9 cellular contexts compared by ENCODE assay signal in genomic region chr7:47405921-47406765, GRCh38.
DNase-seq lines count a peak whose midpoint lies in the region; ATAC-seq and TF ChIP-seq lines count a peak whose summit lies in the region.
"Had no signal": no experiment of that assay in that cellular context is flagged by ENCODE, and none has a peak within 500 bp of the region (broad histone marks: within the 10 kb centered on the region; RNA-seq: fewer than 3 reads in every experiment).

No MANE protein-coding gene starts in this region.

- H2BK12ac ChIP-seq in trophoblast cell (ENCODE audit: low read length), result no peak overlapping the region

- H3K27me3 Mint-ChIP-seq in CD14-positive monocyte (ENCODE audit: low read depth in 3 of 3) (peaks cover 0 to 2% (median 0%) of the 10 kb centered on the region in 3 donors), WTC11 (ENCODE audit: low read depth) (no peaks in the 10 kb centered on the region)

- peaks cover 2% of the 10 kb centered on the region for H3K79me2 ChIP-seq in trophoblast cell (ENCODE audit: control insufficient read depth, insufficient read depth, low read length, poor library complexity)

- H3K9me3 ChIP-seq in trophoblast cell (ENCODE audit: insufficient read depth, low read depth, low read length), result no peaks in the 10 kb centered on the region

- H4K12ac ChIP-seq in trophoblast cell (ENCODE audit: low read depth, low read length), result no peak overlapping the region

- H4K91ac ChIP-seq in trophoblast cell (ENCODE audit: low read depth, low read length), result no peak overlapping the region

- no peak overlapping the region for H3K9ac ChIP-seq in trophoblast cell (ENCODE audit: low read length)
- H3K9ac ChIP-seq: KMS-11 had no signal

- POLR2A ChIA-PET in WTC11 (lab: Charles Lee), result no interaction called here

- intact Hi-C loops in CD14-positive monocyte (cut with micrococcal nuclease) (no loop called here), head of caudate nucleus (cut with DNase I) (no loop called here)

- peaks cover 4 to 5% of the 10 kb centered on the region in 2 experiments for H3K4me1 ChIP-seq in trophoblast cell (ENCODE audit: control insufficient read depth in 1 of 2, insufficient read depth in 2 of 2, low read length in 2 of 2)

- peak overlapping the region; percentile 7 for H2BK5ac ChIP-seq in trophoblast cell (ENCODE audit: low read depth, low read length, poor library complexity)

- H3K27ac Mint-ChIP-seq in CD14-positive monocyte (peak overlapping the region in 2 of 7 donors; percentile 39 to 63), WTC11 (peak overlapping the region; percentile 19; the same call in 1 of the 2 replicates)

- peaks cover 68 to 80% of the 10 kb centered on the region in 2 experiments for H3K36me3 ChIP-seq in trophoblast cell (ENCODE audit: control insufficient read depth in 1 of 2, insufficient read depth in 2 of 2, low read length in 2 of 2)

- no peak for ATAC-seq in WTC11
- no peak for ATAC-seq in GM19324 (IDR thresholded peaks at IDR 0.05; ENCODE audit: low FRiP score, unreplicated experiment)
- no peak for ATAC-seq in GM18873 (IDR thresholded peaks at IDR 0.05; ENCODE audit: low FRiP score, unreplicated experiment)

- H3K4me3 Mint-ChIP-seq in CD14-positive monocyte, result no peak overlapping the region
- H3K4me3 Mint-ChIP-seq in WTC11, result no peak overlapping the region

- H3K27me3 ChIP-seq in trophoblast cell (ENCODE audit: insufficient read depth, low read length), result no peaks in the 10 kb centered on the region

- no peak overlapping the region for H3K27ac ChIP-seq in trophoblast cell (ENCODE audit: low read depth, low read length)
- H3K27ac ChIP-seq: KMS-11 had no signal

- H3K4me1 Mint-ChIP-seq in CD14-positive monocyte, result no peaks in the 10 kb centered on the region
- H3K4me1 Mint-ChIP-seq in WTC11, result peaks cover 14% of the 10 kb centered on the region

- WGBS in trophoblast cell (ENCODE audit: extremely low coverage, insufficient coverage, insufficient read length), result no CpG with 5 or more reads among the region's 13 CpGs

- H4K8ac ChIP-seq in trophoblast cell (ENCODE audit: low read depth, low read length), result no peak overlapping the region

- CTCF ChIA-PET in WTC11 (lab: Charles Lee), result no interaction called here

- no peak overlapping the region for H2BK120ac ChIP-seq in trophoblast cell (ENCODE audit: insufficient read depth, low read length, poor library complexity)

- no peak overlapping the region for H3K4me2 ChIP-seq in trophoblast cell (ENCODE audit: low read length)
- H3K4me2 ChIP-seq: KMS-11 had no signal

- H3K18ac ChIP-seq in trophoblast cell (ENCODE audit: low read length), result no peak overlapping the region

- TF ChIP-seq CTCF in CD14-positive monocyte (IDR thresholded peaks at IDR 0.05), result no peak
- TF ChIP-seq CTCF in WTC11 (IDR thresholded peaks at IDR 0.05), result no peak

- peaks cover 70 to 95% of the 10 kb centered on the region in 2 donors for H3K36me3 Mint-ChIP-seq in CD14-positive monocyte
- H3K36me3 Mint-ChIP-seq in WTC11, result no peaks in the 10 kb centered on the region

- no peak overlapping the region for H3K14ac ChIP-seq in trophoblast cell (ENCODE audit: low read length)

- no peak overlapping the region for H2AK5ac ChIP-seq in trophoblast cell (ENCODE audit: low read length)

- DNase-seq in CD14-positive monocyte (ENCODE audit: low spot score), result peak; percentile 9
- no peak for DNase-seq in WTC11 (ENCODE audit: low spot score)
- DNase-seq in head of caudate nucleus, result peak in 27 of 42 donors; percentile 16 to 69 (median 39)
- peak; percentile 88 to 94 for DNase-seq in trophoblast cell
- no peak for DNase-seq in retina
- no peak for DNase-seq in activated T-cell treated with anti-CD3 and anti-CD28 coated beads, Interleukin-2, amount 50 U/mL, for 48 hours

- H3K9me3 Mint-ChIP-seq in CD14-positive monocyte (peaks cover 0 to 2% (median 0%) of the 10 kb centered on the region in 7 donors), WTC11 (no peaks in the 10 kb centered on the region)

- H3K4ac ChIP-seq in trophoblast cell (ENCODE audit: low read depth, low read length), result no peak overlapping the region

- peaks cover 17% of the 10 kb centered on the region for H3K79me1 ChIP-seq in trophoblast cell (ENCODE audit: low read length)

- H3K23ac ChIP-seq in trophoblast cell (ENCODE audit: low read length), result no peak overlapping the region

- H2AFZ ChIP-seq in trophoblast cell (ENCODE audit: insufficient read depth, low read length, poor library complexity), result no peak overlapping the region

- H3K4me3 ChIP-seq in trophoblast cell (ENCODE audit: low read depth, low read length), result no peak overlapping the region

TF ChIP-seq in WTC11, 78 proteins besides CTCF, POLR2A, EP300 and RAD21:
- no peak for TF ChIP-seq ZNF219 (CRISPR knock-in tag; IDR thresholded peaks at IDR 0.05; ENCODE audit: borderline replicate concordance)
- no peak for TF ChIP-seq ATF1 (CRISPR knock-in tag; IDR thresholded peaks at IDR 0.05)
- no peak for TF ChIP-seq TEAD4 (CRISPR knock-in tag; IDR thresholded peaks at IDR 0.05)
- TF ChIP-seq FOXJ3 (CRISPR knock-in tag; IDR thresholded peaks at IDR 0.05; ENCODE audit: borderline replicate concordance), result no peak
- TF ChIP-seq STAT6 (CRISPR knock-in tag; conservative IDR thresholded peaks at IDR 0.05; ENCODE audit: low read depth), result no peak
- TF ChIP-seq FOXK1 (CRISPR knock-in tag; IDR thresholded peaks at IDR 0.05), result no peak
- no peak for TF ChIP-seq CDX4 (CRISPR knock-in tag; IDR thresholded peaks at IDR 0.05; ENCODE audit: borderline replicate concordance)
- no peak for TF ChIP-seq CBFB (CRISPR knock-in tag; IDR thresholded peaks at IDR 0.05; ENCODE audit: low read depth)
- TF ChIP-seq ZNF121 (CRISPR knock-in tag; IDR thresholded peaks at IDR 0.05), result no peak
- TF ChIP-seq SMAD3 (CRISPR knock-in tag; IDR thresholded peaks at IDR 0.05; ENCODE audit: borderline replicate concordance), result no peak
- TF ChIP-seq ATF3 (CRISPR knock-in tag; conservative IDR thresholded peaks at IDR 0.05), result no peak
- no peak for TF ChIP-seq HMGA2 (CRISPR knock-in tag; IDR thresholded peaks at IDR 0.05)
- no peak for TF ChIP-seq ERG (CRISPR knock-in tag; IDR thresholded peaks at IDR 0.05)
- no peak for TF ChIP-seq ZNF232 (CRISPR knock-in tag; IDR thresholded peaks at IDR 0.05)
- TF ChIP-seq JAZF1 (CRISPR knock-in tag; IDR thresholded peaks at IDR 0.05), result no peak
- TF ChIP-seq E2F4 (CRISPR knock-in tag; IDR thresholded peaks at IDR 0.05; ENCODE audit: borderline replicate concordance, low read depth), result no peak
TF ChIP-seq in WTC11: peak in this region for 0.

Comparison
In these comparisons a context has a peak if more than half of its experiments do, and no peak if none do; other contexts are left out.
1. DNase-seq: peak in CD14-positive monocyte (single experiment), head of caudate nucleus (27 of 42) and trophoblast cell (2 of 2); none in WTC11 (single experiment), retina (single experiment) and activated T-cell treated with anti-CD3 and anti-CD28 coated beads, Interleukin-2, amount 50 U/mL, for 48 hours (0 of 2).